Comparison of ENCODE assay signal across 8 cellular contexts in genomic region chr2:100291152-100291970, GRCh38. TPM values are rescaled to one million over a fixed set of nuclear protein-coding genes. Genes with fewer than 3 reads are reported as not detected.
A peak's percentile ranks its signal among the peaks of the same experiment; 100 is the strongest.
DNase-seq lines count a peak whose midpoint lies in the region; ATAC-seq and TF ChIP-seq lines count a peak whose summit lies in the region.

No MANE protein-coding gene starts in this region.

- peaks cover 23% of the 10 kb centered on the region; the same call in 1 of the 2 replicates for H3K4me1 ChIP-seq in HUES48 (ENCODE audit: control insufficient read depth, insufficient read depth, low read length)

- no peak overlapping the region for H3K9ac ChIP-seq in HUES48 (ENCODE audit: low read depth, low read length)

- H3K9me3 ChIP-seq in HUES48 (ENCODE audit: control insufficient read depth, insufficient read depth, low read length), result no peaks in the 10 kb centered on the region

- TF ChIP-seq CTCF in AG09319 (IDR thresholded peaks at IDR 0.05; ENCODE audit: low read depth, low read length) (no peak), cardiac fibroblast (IDR thresholded peaks at IDR 0.05; ENCODE audit: low read depth, low read length) (no peak)

- no peaks in the 10 kb centered on the region for H3K27me3 ChIP-seq in HUES48 (ENCODE audit: control insufficient read depth, insufficient read depth, low read length)

- peak overlapping the region; percentile 75 for H3K27ac ChIP-seq in HUES48 (ENCODE audit: low read depth, low read length)

- H3K36me3 ChIP-seq in HUES48 (ENCODE audit: control insufficient read depth, insufficient read depth, low read length), result no peaks in the 10 kb centered on the region

- H3K4me3 ChIP-seq in HUES48 (ENCODE audit: low read depth, low read length) (no peak overlapping the region), cardiac fibroblast (replicated peaks in 1 of 2; ENCODE audit: low read depth in 2 of 2, low read length in 2 of 2) (no peak overlapping the region)

- DNase-seq in AG09319 (ENCODE audit: extremely low read depth, low read depth), result peak; percentile 73
- DNase-seq in T-helper 22 cell (ENCODE audit: low read depth), result peak; percentile 71
- DNase-seq in cardiac fibroblast (ENCODE audit: low read depth in 2 of 2), result peak; percentile 89 to 97
- DNase-seq in mucosa of gallbladder (ENCODE audit: low spot score), result peak; percentile 90
- peak; percentile 38 for DNase-seq in stromal cell of bone marrow (ENCODE audit: low read depth)

- ATAC-seq in HG03439 (IDR thresholded peaks at IDR 0.05; ENCODE audit: unreplicated experiment) (no peak), GM18498 (IDR thresholded peaks at IDR 0.05; ENCODE audit: unreplicated experiment) (no peak)

RNA-seq across cellular contexts. Expression of gene LONRF2, which starts 30.9 kb away (rescaled TPM):
- total RNA-seq in mucosa of gallbladder, result 11.2 TPM

Comparison
In these comparisons a context has a peak if more than half of its experiments do, and no peak if none do; other contexts are left out.
1. DNase-seq: peak in every context shown above with its lines; median percentile 93 in cardiac fibroblast; 90 in mucosa of gallbladder; 73 in AG09319; 71 in T-helper 22 cell; 38 in stromal cell of bone marrow.